22 cellular contexts compared by ENCODE assay signal in genomic region chr1:4599521-4599920, GRCh38. TPM values are rescaled to one million over a fixed set of nuclear protein-coding genes. Genes with fewer than 3 reads are reported as not detected.
DNase-seq lines count a peak whose midpoint lies in the region; ATAC-seq and TF ChIP-seq lines count a peak whose summit lies in the region.
"Had no signal": no experiment of that assay in that cellular context is flagged by ENCODE, and none has a peak within 500 bp of the region (broad histone marks: within the 10 kb centered on the region; RNA-seq: fewer than 3 reads in every experiment).

No MANE protein-coding gene starts in this region.

- H3K36me3 ChIP-seq in heart right ventricle (no peaks in the 10 kb centered on the region), uterus (no peaks in the 10 kb centered on the region)
- H3K36me3 ChIP-seq: BLaER1 had no signal

- H3K36me3 Mint-ChIP-seq in neural crest cell (ENCODE audit: low read depth): no peaks in the 10 kb centered on the region
- H3K36me3 Mint-ChIP-seq: CD14-positive monocyte; CD4-positive, alpha-beta memory T cell had no signal

- H3K27ac Mint-ChIP-seq in neural crest cell (ENCODE audit: unreplicated experiment): peak overlapping the region; percentile 43
- H3K27ac Mint-ChIP-seq: CD14-positive monocyte; CD4-positive, alpha-beta memory T cell; HFFc6 had no signal

- intact Hi-C loops in cardiac septum (cut with DNase I): no loop called here
- intact Hi-C loops in heart right ventricle (cut with DNase I): no loop called here
- intact Hi-C loops in sciatic nerve (cut with DNase I): loop anchor here (2.0 kb wide), 1 partner anchor 69 kb away; no protein-coding TSS in a partner anchor
- intact Hi-C loops in uterus (cut with DNase I; ENCODE audit: low total_unique reads): no loop called here

- no peaks in the 10 kb centered on the region for H3K9me3 Mint-ChIP-seq in neural crest cell

- peaks cover 26% of the 10 kb centered on the region for H3K27me3 Mint-ChIP-seq in neural crest cell (ENCODE audit: low read depth)

- H3K27ac ChIP-seq in heart right ventricle: no peak overlapping the region
- no peak overlapping the region for H3K27ac ChIP-seq in uterus
- H3K27ac ChIP-seq: BLaER1, GM23248 had no signal

- 84 to 86% methylated on average over 15 of the region's 15 CpGs for WGBS in heart right ventricle, 2 donors

- H3K9me3 ChIP-seq in heart right ventricle (peaks cover 0 to 4% (median 0%) of the 10 kb centered on the region in 11 donors), uterus (no peaks in the 10 kb centered on the region)
- H3K9me3 ChIP-seq: BLaER1 had no signal

- ATAC-seq in heart right ventricle: no peak
- no peak for ATAC-seq in sciatic nerve
- no peak for ATAC-seq in GM21786 (IDR thresholded peaks at IDR 0.05; ENCODE audit: unreplicated experiment)
- ATAC-seq: GM12878, HCT116, HepG2 had no signal

- H3K4me3 Mint-ChIP-seq in neural crest cell: no peak overlapping the region
- H3K4me3 Mint-ChIP-seq: CD14-positive monocyte; CD4-positive, alpha-beta memory T cell; HFFc6 had no signal

- H3K27me3 ChIP-seq in heart right ventricle (peaks cover 0 to 62% (median 24%) of the 10 kb centered on the region in 7 donors), uterus (no peaks in the 10 kb centered on the region)
- H3K27me3 ChIP-seq: BLaER1 had no signal

- TF ChIP-seq CTCF in heart right ventricle (IDR thresholded peaks at IDR 0.05): no peak
- TF ChIP-seq CTCF in neural crest cell (conservative IDR thresholded peaks at IDR 0.05): no peak
- TF ChIP-seq CTCF in uterus (IDR thresholded peaks at IDR 0.05): no peak

- peaks cover 14% of the 10 kb centered on the region for H3K4me1 Mint-ChIP-seq in neural crest cell
- H3K4me1 Mint-ChIP-seq: CD14-positive monocyte had no signal

- DNase-seq in cardiac septum (ENCODE audit: low spot score) (peak; percentile 31), heart right ventricle (no peak), neural crest cell (ENCODE audit: low read depth, low spot score) (no peak), sciatic nerve (ENCODE audit: low spot score) (peak; percentile 39), uterus (no peak), HK-2 (ENCODE audit: unreplicated experiment) (no peak), DMS 273 (lab: John Stamatoyannopoulos, UW; ENCODE audit: unreplicated experiment) (no peak)
- DNase-seq: 8988T; CD4-positive, alpha-beta memory T cell; DMS53; DND-41; EL; GM23248; HFFc6 had no signal

- no peak overlapping the region for H3K4me3 ChIP-seq in heart right ventricle
- H3K4me3 ChIP-seq in uterus: no peak overlapping the region
- H3K4me3 ChIP-seq: BLaER1, GM12878, GM23248 had no signal

- H3K4me1 ChIP-seq in heart right ventricle (peaks cover 0 to 4% (median 0%) of the 10 kb centered on the region in 9 donors), uterus (no peaks in the 10 kb centered on the region)

- TF ChIP-seq POLR2A in uterus (IDR thresholded peaks at IDR 0.05): no peak

RNA-seq across cellular contexts. Expression of gene AJAP1, which starts 54.9 kb away (rescaled TPM):
- total RNA-seq in cardiac septum: 0.11 TPM
- total RNA-seq in heart right ventricle: under 1 TPM in 8 of 10 donors, not detected in 2; 0.02 to 0.94 (median 0.11) TPM
- polyA plus RNA-seq in heart right ventricle: under 1 TPM in 1 of 2 donors, not detected in 1; 0.06 TPM
- total RNA-seq in neural crest cell: 1.2 and 1.4 TPM in 2 replicates
- 1.4 TPM for total RNA-seq in sciatic nerve
- total RNA-seq in uterus: 1 to 10 TPM in 2 of 4 donors, under 1 TPM in 1, not detected in 1; 0.97 to 2.7 (median 2.0) TPM
- total RNA-seq: A673, GM12878, HepG2, HFFc6 had no signal
- polyA plus RNA-seq: AG04450; CD14-positive monocyte; CD4-positive, alpha-beta memory T cell; GM12878; HepG2 had no signal

Comparison
In these comparisons a context has a peak if more than half of its experiments do, and no peak if none do; other contexts are left out.
1. DNase-seq: peak in cardiac septum (single experiment) and sciatic nerve (single experiment); none in heart right ventricle (0 of 2), neural crest cell (single experiment), uterus (0 of 2), HK-2 (single experiment) and DMS 273 (single experiment).